In genomic region chr21:44211978-44212377, GRCh38 we compare ENCODE assay signal across 20 cellular contexts. TPM values are rescaled to one million over a fixed set of nuclear protein-coding genes. Genes with fewer than 3 reads are reported as not detected.
"Had no signal": no experiment of that assay in that cellular context is flagged by ENCODE, and none has a peak within 500 bp of the region (broad histone marks: within the 10 kb centered on the region; RNA-seq: fewer than 3 reads in every experiment).

No MANE protein-coding gene starts in this region.

RNA-seq across cellular contexts. Expression of gene ICOSLG, which starts 28.8 kb away (rescaled TPM):
- total RNA-seq: ascending aorta had no signal
- polyA plus RNA-seq: cardiac muscle cell had no signal

RNA-seq across cellular contexts. Expression of gene DNMT3L, which starts 49.7 kb away (rescaled TPM):
- total RNA-seq: activated CD4-positive, alpha-beta memory T cell treated with anti-CD3 and anti-CD28 coated beads for 36 hours; activated CD4-positive, alpha-beta T cell treated with anti-CD3 and anti-CD28 coated beads, Interleukin-2, amount 10 ng/mL, durations not matched to agents 24 days and 14 days; activated CD8-positive, alpha-beta memory T cell treated with anti-CD3 and anti-CD28 coated beads for 36 hours; activated CD8-positive, alpha-beta T cell treated with anti-CD3 and anti-CD28 coated beads for 36 hours; activated naive CD4-positive, alpha-beta T cell treated with anti-CD3 and anti-CD28 coated beads, Interleukin-2, amount 50 U/mL, for 72 hours; activated naive CD8-positive, alpha-beta T cell treated with anti-CD3 and anti-CD28 coated beads, Interleukin-2, amount 10 ng/mL, durations not matched to agents 7 days and 5 days; activated T-cell treated with anti-CD3 and anti-CD28 coated beads, Interleukin-2, amount 50 U/mL, for 4 hours; activated T-cell treated with anti-CD3 and anti-CD28 coated beads, Interleukin-2, amount 50 U/mL, for 72 hours; activated T-helper 1 cell treated with anti-CD3 and anti-CD28 coated beads, Interleukin-12 subunit alpha, Interleukin-12 subunit beta, Interleukin-2, Interleukin-4 antibody, amounts not matched to agents 30 ng/mL and 10 ng/mL and 1 ng/mL, durations not matched to agents 14 hours and 24 hours and 36 hours; activated T-helper 2 cell treated with anti-CD3 and anti-CD28 coated beads, Interferon-gamma antibody, Interleukin-2, Interleukin-4, amounts not matched to agents 10 μg/mL and 5 μg/mL and 100 μg/mL, durations not matched to agents 14 hours and 24 hours and 36 hours; ascending aorta; bronchial epithelial cell; cardiac muscle cell; cerebellum; T-cell; T-helper 1 cell treated with Interleukin-12 subunit alpha and Interleukin-12 subunit beta and Interleukin-4 antibody, amounts not matched to agents 30 ng/mL and 1 ng/mL, for 36 hours; T-helper 17 cell; T-helper 2 cell treated with Interferon-gamma antibody and Interleukin-4, amounts not matched to agents 100 ng/mL and 5 ng/mL, for 36 hours; WTC11 had no signal
- polyA plus RNA-seq: adipose tissue, cardiac muscle cell had no signal
